8 cellular contexts compared by ENCODE assay signal in genomic region chr17:64781013-64781392, GRCh38.
DNase-seq lines count a peak whose midpoint lies in the region; ATAC-seq and TF ChIP-seq lines count a peak whose summit lies in the region.

No MANE protein-coding gene starts in this region.

- intact Hi-C loops in activated CD4-positive, alpha-beta T cell treated with anti-CD3 and anti-CD28 coated beads for 36 hours (cut with DNase I, micrococcal nuclease): loop anchor here in 1 of 2 experiments (1.0 to 2.0 kb wide), 2 partner anchors 138 to 275 kb away; partner anchors contain the start of genes GNA13 and LRRC37A3
- intact Hi-C loops in testis (cut with DNase I; ENCODE audit: low total_unique reads): no loop called here

- no peaks in the 10 kb centered on the region for H3K36me3 ChIP-seq in testis (ENCODE audit: low read depth, missing control alignments)

- H3K4me1 Mint-ChIP-seq in activated CD4-positive, alpha-beta T cell treated with anti-CD3 and anti-CD28 coated beads for 36 hours: peaks cover 34% of the 10 kb centered on the region

- no peak for ATAC-seq in activated CD4-positive, alpha-beta T cell treated with anti-CD3 and anti-CD28 coated beads for 36 hours
- peak; percentile 7 to 13 for ATAC-seq in activated naive CD4-positive, alpha-beta T cell treated with anti-CD3 and anti-CD28 coated beads, Interleukin-2, amount 50 U/mL, for 72 hours

- no peak for TF ChIP-seq CTCF in testis (IDR thresholded peaks at IDR 0.05)

- 18% methylated on average over 30 of the region's 31 CpGs; no CpG with 5 or more reads in 1 of the 2 donors for WGBS in testis, 2 donors

- H3K27ac Mint-ChIP-seq in activated CD4-positive, alpha-beta T cell treated with anti-CD3 and anti-CD28 coated beads for 36 hours: no peak overlapping the region
- H3K27ac Mint-ChIP-seq in activated naive CD4-positive, alpha-beta T cell treated with anti-CD3 and anti-CD28 coated beads, Interleukin-2, amount 50 U/mL, for 72 hours: no peak overlapping the region

- H3K9me3 Mint-ChIP-seq in activated CD4-positive, alpha-beta T cell treated with anti-CD3 and anti-CD28 coated beads for 36 hours (ENCODE audit: low read depth): no peaks in the 10 kb centered on the region
- H3K9me3 Mint-ChIP-seq in activated naive CD4-positive, alpha-beta T cell treated with anti-CD3 and anti-CD28 coated beads, Interleukin-2, amount 50 U/mL, for 72 hours: no peaks in the 10 kb centered on the region

- peaks cover 19% of the 10 kb centered on the region for H3K27me3 Mint-ChIP-seq in activated CD4-positive, alpha-beta T cell treated with anti-CD3 and anti-CD28 coated beads for 36 hours

- TF ChIP-seq POLR2A in testis (IDR thresholded peaks at IDR 0.05): no peak

- H3K4me3 ChIP-seq in iPS-18c (ENCODE audit: insufficient read depth, low read depth, low read length): peak overlapping the region; percentile 62
- H3K4me3 ChIP-seq in testis: peak overlapping the region; percentile 32 to 43

- DNase-seq in activated CD4-positive, alpha-beta T cell treated with anti-CD3 and anti-CD28 coated beads for 36 hours: peak; percentile 25
- DNase-seq in activated CD4-positive, alpha-beta T cell treated with anti-CD3 and anti-CD28 coated beads for 4 hours: no peak
- no peak for DNase-seq in activated naive CD4-positive, alpha-beta T cell treated with anti-CD3 and anti-CD28 coated beads, Interleukin-2, amount 50 U/mL, for 72 hours (ENCODE audit: low spot score in 2 of 2)
- DNase-seq in testis (no peak), DMS153 treated with DMSO at 0.1 percent for 48 hours (lab: John Stamatoyannopoulos, UW; ENCODE audit: unreplicated experiment) (no peak), HUDEP-2 (lab: John Stamatoyannopoulos, UW; ENCODE audit: unreplicated experiment in 76 of 76) (no peak), pons (ENCODE audit: low spot score) (no peak)

- POLR2A ChIA-PET in activated CD4-positive, alpha-beta T cell treated with anti-CD3 and anti-CD28 coated beads for 36 hours (lab: Charles Lee): no interaction called here

- H3K4me3 Mint-ChIP-seq in activated CD4-positive, alpha-beta T cell treated with anti-CD3 and anti-CD28 coated beads for 36 hours: peak overlapping the region; percentile 64

- H3K9me3 ChIP-seq in iPS-18c (ENCODE audit: control insufficient read depth, insufficient read depth, low read length): peaks cover 4% of the 10 kb centered on the region
- no peaks in the 10 kb centered on the region for H3K9me3 ChIP-seq in testis

- CTCF ChIA-PET in activated CD4-positive, alpha-beta T cell treated with anti-CD3 and anti-CD28 coated beads for 36 hours (lab: Charles Lee): no interaction called here

- H3K27me3 ChIP-seq in testis: no peaks in the 10 kb centered on the region

- no peak overlapping the region for H3K27ac ChIP-seq in testis

- H3K4me1 ChIP-seq in testis: peaks cover 5% of the 10 kb centered on the region

- peaks cover 6% of the 10 kb centered on the region for H3K36me3 Mint-ChIP-seq in activated CD4-positive, alpha-beta T cell treated with anti-CD3 and anti-CD28 coated beads for 36 hours (ENCODE audit: low read depth)
- H3K36me3 Mint-ChIP-seq in activated naive CD4-positive, alpha-beta T cell treated with anti-CD3 and anti-CD28 coated beads, Interleukin-2, amount 50 U/mL, for 72 hours: no peaks in the 10 kb centered on the region
